In genomic region chr5:28945859-28946258, GRCh38 we compare ENCODE assay signal across 11 cellular contexts.
"Had no signal": no experiment of that assay in that cellular context is flagged by ENCODE, and none has a peak within 500 bp of the region (broad histone marks: within the 10 kb centered on the region; RNA-seq: fewer than 3 reads in every experiment).

No MANE protein-coding gene starts in this region.

- H3K9me3 Mint-ChIP-seq: H9 had no signal

- H3K4me1 ChIP-seq: HAP-1 had no signal

- H3K4me3 ChIP-seq: GM23248, GM23338, HAP-1 had no signal

- H3K9me3 ChIP-seq: HAP-1 had no signal

- H3K27ac Mint-ChIP-seq: GM23338, H9, HFFc6 had no signal

- H3K4me3 Mint-ChIP-seq: GM23338, H9, HFFc6 had no signal

- H3K36me3 ChIP-seq: HAP-1 had no signal

- H3K9ac ChIP-seq: GM23248 had no signal

- H2AFZ ChIP-seq: GM23248 had no signal

- FAIRE-seq: H1, H54 had no signal

- DNase-seq: GM23248, GOT3, H7, H9, HCEC 1CT, HFFc6 had no signal

- H3K4me1 Mint-ChIP-seq: GM23338, H9 had no signal

- H3K4me2 ChIP-seq: GM23338 had no signal

- H3K27ac ChIP-seq: GM23248 had no signal

- ATAC-seq: GM23338, HCT116 had no signal
